33 cellular contexts compared by ENCODE assay signal in the genomic region with DNA sequence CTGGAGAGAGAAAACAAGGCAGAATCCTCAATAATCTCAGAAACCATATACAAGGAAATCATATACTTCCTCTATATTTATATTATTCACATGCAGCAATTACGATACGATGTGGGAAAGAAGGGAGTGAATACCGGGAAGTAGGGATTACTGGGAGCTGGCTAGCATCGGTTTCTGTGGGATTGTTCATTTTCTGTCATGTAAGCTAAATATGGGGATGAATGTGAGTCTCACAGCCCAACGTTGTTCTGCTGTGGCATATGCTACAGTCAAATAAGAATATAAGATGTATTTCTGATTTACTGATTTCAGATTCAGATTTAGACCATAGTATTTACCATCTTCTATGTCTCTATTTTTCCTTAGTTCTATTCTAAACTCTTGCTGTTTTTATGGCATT.
"Had no signal": no experiment of that assay in that cellular context is flagged by ENCODE, and none has a peak within 500 bp of the region (broad histone marks: within the 10 kb centered on the region; RNA-seq: fewer than 3 reads in every experiment).

No MANE protein-coding gene starts in this region.

- H3K36me3 ChIP-seq: adrenal gland, ascending aorta, brain microvascular endothelial cell, breast epithelium, cardiac muscle cell had no signal

- H3K27me3 ChIP-seq: adrenal gland, ascending aorta, body of pancreas, brain microvascular endothelial cell, breast epithelium, cardiac muscle cell had no signal

- H3K4me1 ChIP-seq: adrenal gland, ascending aorta, body of pancreas, breast epithelium had no signal

- H3K9me3 ChIP-seq: adrenal gland, body of pancreas had no signal

- FAIRE-seq: astrocyte, bronchial epithelial cell had no signal

- H3K4me3 ChIP-seq: adrenal gland, ascending aorta, body of pancreas, breast epithelium, cardiac muscle cell had no signal

- DNase-seq: activated effector memory CD4-positive, alpha-beta T cell treated with anti-CD3 and anti-CD28 coated beads, Interleukin-2, amount 50 U/mL, for 16 hours; activated effector memory CD4-positive, alpha-beta T cell treated with Interleukin-2 at 50 U/mL for 16 hours; activated gamma-delta T cell; activated gamma-delta T cell treated with Interleukin-2 at 50 U/mL for 16 hours; activated naive CD4-positive, alpha-beta T cell; activated naive CD4-positive, alpha-beta T cell treated with anti-CD3 and anti-CD28 coated beads for 36 hours; activated naive CD4-positive, alpha-beta T cell treated with anti-CD3 and anti-CD28 coated beads, Interleukin-2, amount 10 ng/mL, durations not matched to agents 7 days and 5 days; activated naive CD4-positive, alpha-beta T cell treated with anti-CD3 and anti-CD28 coated beads, Interleukin-2, amount 50 U/mL, for 16 hours; activated naive CD4-positive, alpha-beta T cell treated with Interleukin-2 at 50 U/mL for 16 hours; activated naive CD8-positive, alpha-beta T cell treated with anti-CD3 and anti-CD28 coated beads for 36 hours; activated naive CD8-positive, alpha-beta T cell treated with anti-CD3 and anti-CD28 coated beads, Interleukin-2, amount 10 ng/mL, durations not matched to agents 7 days and 5 days; activated naive CD8-positive, alpha-beta T cell treated with anti-CD3 and anti-CD28 coated beads, Interleukin-2, amount 50 U/mL, for 24 hours; activated T-cell treated with anti-CD3 and anti-CD28 coated beads, Interleukin-2, amount 50 U/mL, for 24 hours; activated T-cell treated with anti-CD3 and anti-CD28 coated beads, Interleukin-2, amount 50 U/mL, for 4 hours; activated T-cell treated with anti-CD3 and anti-CD28 coated beads, Interleukin-2, amount 50 U/mL, for 48 hours; activated T-cell treated with anti-CD3 and anti-CD28 coated beads, Interleukin-2, amount 50 U/mL, for 72 hours; adrenal gland; amniotic stem cell; amygdala; anterior cingulate cortex; aorta; body of pancreas; brain microvascular endothelial cell; caudate nucleus; central memory CD4-positive, alpha-beta T cell; cerebellar nuclear complex had no signal

- H3K27ac ChIP-seq: adrenal gland, ascending aorta, body of pancreas, brain microvascular endothelial cell, breast epithelium, cardiac muscle cell had no signal

- ATAC-seq: activated naive CD4-positive, alpha-beta T cell treated with anti-CD3 and anti-CD28 coated beads, Interleukin-2, amount 50 U/mL, for 72 hours; activated naive CD8-positive, alpha-beta T cell treated with anti-CD3 and anti-CD28 coated beads, Interleukin-2, amount 50 U/mL, for 24 hours; activated T-cell treated with anti-CD3 and anti-CD28 coated beads, Interleukin-2, amount 50 U/mL, for 4 hours; activated T-cell treated with anti-CD3 and anti-CD28 coated beads, Interleukin-2, amount 50 U/mL, for 72 hours; activated T-helper 17 cell treated with anti-CD3 and anti-CD28 coated beads, Interleukin-2, amount 50 U/mL, for 72 hours; body of pancreas had no signal
